ENCODE assay signal across 8 cellular contexts in the genomic region with DNA sequence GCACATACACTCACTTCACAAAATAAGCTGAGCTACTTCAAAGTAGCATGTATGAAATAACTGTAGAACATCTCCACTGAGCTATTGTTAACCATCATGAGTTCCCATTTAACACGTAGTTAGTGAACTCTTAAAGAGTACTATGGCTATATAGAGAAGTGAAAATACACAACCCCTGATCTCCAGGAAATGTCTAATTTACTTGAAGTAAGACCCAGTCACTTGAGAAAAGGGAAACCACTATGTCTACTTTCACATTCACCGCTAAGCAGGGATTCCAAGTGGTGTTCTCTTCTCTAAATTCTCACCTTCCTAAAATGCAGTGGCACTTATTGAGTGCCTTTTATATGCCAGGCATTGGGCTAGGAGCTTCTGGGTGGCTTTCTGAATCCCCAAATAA. TPM values are rescaled to one million over a fixed set of nuclear protein-coding genes. Genes with fewer than 3 reads are reported as not detected.
DNase-seq lines count a peak whose midpoint lies in the region; ATAC-seq and TF ChIP-seq lines count a peak whose summit lies in the region.

No MANE protein-coding gene starts in this region.

- WGBS in suprapubic skin, result 74% methylated on average over 2 of the region's 2 CpGs

- H3K4me3 ChIP-seq in naive thymus-derived CD4-positive, alpha-beta T cell (ENCODE audit: low read length), result no peak overlapping the region
- no peak overlapping the region for H3K4me3 ChIP-seq in suprapubic skin

- H3K27me3 ChIP-seq in naive thymus-derived CD4-positive, alpha-beta T cell (ENCODE audit: control insufficient read depth in 2 of 2, insufficient read depth in 2 of 2, low read length in 2 of 2), result no peaks in the 10 kb centered on the region
- no peaks in the 10 kb centered on the region for H3K27me3 ChIP-seq in suprapubic skin

- no peaks in the 10 kb centered on the region for H3K9me3 ChIP-seq in naive thymus-derived CD4-positive, alpha-beta T cell (ENCODE audit: control insufficient read depth in 2 of 3, low read length in 3 of 3)
- no peaks in the 10 kb centered on the region for H3K9me3 ChIP-seq in suprapubic skin

- TF ChIP-seq POLR2A in suprapubic skin (IDR thresholded peaks at IDR 0.05), result no peak

- peak; percentile 61 for DNase-seq in NAMALWA (ENCODE audit: low spot score)
- DNase-seq in naive thymus-derived CD4-positive, alpha-beta T cell, result no peak
- no peak for DNase-seq in NCI-H1105 (lab: John Stamatoyannopoulos, UW)
- no peak for DNase-seq in GF-D8 (lab: John Stamatoyannopoulos, UW)
- no peak for DNase-seq in suprapubic skin (ENCODE audit: low spot score in 2 of 2)
- DNase-seq in chondrocyte (ENCODE audit: low spot score), result no peak

- intact Hi-C loops in naive thymus-derived CD4-positive, alpha-beta T cell (cut with micrococcal nuclease), result loop anchor here (1.0 to 10.0 kb wide), 5 partner anchors 20 to 452 kb away; a partner anchor contains a TSS

- TF ChIP-seq EP300 in suprapubic skin (IDR thresholded peaks at IDR 0.05), result no peak

- peak overlapping the region in 3 of 9 donors; percentile 26 to 68 (median 29) for H3K27ac Mint-ChIP-seq in naive thymus-derived CD4-positive, alpha-beta T cell
- no peak overlapping the region for H3K27ac Mint-ChIP-seq in chondrocyte (ENCODE audit: unreplicated experiment)

- ATAC-seq in GM18907 (IDR thresholded peaks at IDR 0.05; ENCODE audit: unreplicated experiment) (peak; percentile 80), HG02610 (IDR thresholded peaks at IDR 0.05; ENCODE audit: unreplicated experiment) (peak; percentile 88)
- peak; percentile 75 for ATAC-seq in naive thymus-derived CD4-positive, alpha-beta T cell

- no peak for TF ChIP-seq CTCF in suprapubic skin (IDR thresholded peaks at IDR 0.05)
- no peak for TF ChIP-seq CTCF in chondrocyte (IDR thresholded peaks at IDR 0.05)

- H3K36me3 ChIP-seq in naive thymus-derived CD4-positive, alpha-beta T cell (ENCODE audit: control insufficient read depth in 2 of 3, insufficient read depth in 3 of 3, low read length in 3 of 3), result peaks cover 0 to 18% (median 0%) of the 10 kb centered on the region in 3 experiments
- peaks cover 22% of the 10 kb centered on the region for H3K36me3 ChIP-seq in suprapubic skin

- peaks cover 0 to 48% (median 19%) of the 10 kb centered on the region in 5 donors for H3K36me3 Mint-ChIP-seq in naive thymus-derived CD4-positive, alpha-beta T cell
- peaks cover 3% of the 10 kb centered on the region for H3K36me3 Mint-ChIP-seq in chondrocyte (ENCODE audit: low read depth)

- no peaks in the 10 kb centered on the region for H3K27me3 Mint-ChIP-seq in naive thymus-derived CD4-positive, alpha-beta T cell
- H3K27me3 Mint-ChIP-seq in chondrocyte (ENCODE audit: low read depth), result no peaks in the 10 kb centered on the region

- H3K4me1 Mint-ChIP-seq in naive thymus-derived CD4-positive, alpha-beta T cell, result peaks cover 0 to 37% (median 11%) of the 10 kb centered on the region in 7 donors
- peaks cover 5% of the 10 kb centered on the region for H3K4me1 Mint-ChIP-seq in chondrocyte (ENCODE audit: low read depth)

- H3K4me3 Mint-ChIP-seq in naive thymus-derived CD4-positive, alpha-beta T cell, result peak overlapping the region in 1 of 10 donors; percentile 55
- H3K4me3 Mint-ChIP-seq in chondrocyte (ENCODE audit: unreplicated experiment), result no peak overlapping the region

- H3K4me1 ChIP-seq in naive thymus-derived CD4-positive, alpha-beta T cell (ENCODE audit: control insufficient read depth in 2 of 2, insufficient read depth in 2 of 2, low read length in 2 of 2), result peaks cover 0 to 15% of the 10 kb centered on the region in 2 donors
- H3K4me1 ChIP-seq in suprapubic skin, result no peaks in the 10 kb centered on the region

- POLR2A ChIA-PET in naive thymus-derived CD4-positive, alpha-beta T cell (lab: Charles Lee), result interaction anchor here (1.3 kb wide), 1 partner anchor 351 kb away, joined by 3 read pairs; a partner anchor contains a TSS

- CTCF ChIA-PET in naive thymus-derived CD4-positive, alpha-beta T cell (lab: Charles Lee), result interaction anchor here (0.6 to 1.1 kb wide), 3 partner anchors 235 to 356 kb away, joined by 3 read pairs; no protein-coding TSS in a partner anchor

- H3K9me3 Mint-ChIP-seq in naive thymus-derived CD4-positive, alpha-beta T cell, result no peaks in the 10 kb centered on the region
- no peaks in the 10 kb centered on the region for H3K9me3 Mint-ChIP-seq in chondrocyte (ENCODE audit: low read depth)

- no peak overlapping the region for H3K27ac ChIP-seq in naive thymus-derived CD4-positive, alpha-beta T cell (ENCODE audit: low read depth, low read length)
- H3K27ac ChIP-seq in suprapubic skin, result no peak overlapping the region

RNA-seq across cellular contexts. Expression of a gene that starts 35.0 kb away (rescaled TPM):
- total RNA-seq in naive thymus-derived CD4-positive, alpha-beta T cell, result 1 to 10 TPM; 3.1 to 6.6 (median 4.9) TPM
- polyA plus RNA-seq in naive thymus-derived CD4-positive, alpha-beta T cell, result under 1 TPM; 0.26 TPM
- 1 to 10 TPM in 2 of 4 donors, under 1 TPM in 2; 0.23 to 3.8 (median 1.1) TPM for total RNA-seq in suprapubic skin
- 4.2 to 5.6 TPM (median 4.4 TPM) in 3 replicates for total RNA-seq in chondrocyte

RNA-seq across cellular contexts. Expression of a gene that starts 44.9 kb away (rescaled TPM):
- total RNA-seq in naive thymus-derived CD4-positive, alpha-beta T cell, result 10 to 100 TPM; 18.7 to 41.4 (median 35.4) TPM
- polyA plus RNA-seq in naive thymus-derived CD4-positive, alpha-beta T cell, result 10 to 100 TPM; 40.1 to 40.9 TPM
- total RNA-seq in suprapubic skin (10 to 100 TPM; 13.1 to 33.0 (median 19.5) TPM), chondrocyte (15.3 to 21.7 TPM (median 16.9 TPM) in 3 replicates)

RNA-seq across cellular contexts. Expression of a gene that starts 45.0 kb away (rescaled TPM):
- 10 to 100 TPM in 4 of 5 experiments, 1 to 10 TPM in 1; 6.8 to 23.3 (median 15.5) TPM for total RNA-seq in naive thymus-derived CD4-positive, alpha-beta T cell
- 10 to 100 TPM; 17.0 to 18.8 TPM for polyA plus RNA-seq in naive thymus-derived CD4-positive, alpha-beta T cell
- 10 to 100 TPM; 16.9 to 25.9 (median 19.1) TPM for total RNA-seq in suprapubic skin
- 19.2 to 25.0 TPM (median 19.8 TPM) in 3 replicates for total RNA-seq in chondrocyte
